Comparison of ENCODE assay signal across 5 cellular contexts in the genomic region with DNA sequence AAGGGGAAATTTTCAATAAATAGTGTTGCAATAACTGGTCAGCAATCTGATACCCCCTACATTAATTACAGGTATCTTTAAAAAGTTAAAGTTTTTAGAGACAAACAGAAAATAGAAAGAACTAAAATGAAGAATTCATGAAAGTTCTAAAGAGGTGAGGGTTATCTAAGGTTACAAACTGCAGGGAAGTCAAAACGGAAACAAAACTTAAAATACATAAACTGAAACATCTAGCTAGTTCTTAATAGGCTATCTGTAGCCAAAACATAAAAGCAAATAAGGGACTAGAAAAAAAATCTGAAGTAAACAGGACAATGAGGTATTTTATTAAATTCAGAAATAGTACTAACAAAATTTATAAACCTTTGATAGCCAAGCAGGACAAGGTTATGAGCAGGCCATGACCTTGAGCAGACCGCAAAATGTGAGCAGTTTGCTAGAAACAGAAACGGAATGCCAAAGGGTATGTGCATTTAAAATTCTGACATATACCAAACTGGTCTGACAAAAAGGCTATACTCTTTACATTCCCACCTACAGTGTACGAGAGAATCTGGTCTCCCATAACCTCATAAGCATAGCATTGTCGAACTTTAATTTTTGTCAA. TPM values are rescaled to one million over a fixed set of nuclear protein-coding genes. Genes with fewer than 3 reads are reported as not detected.
"Had no signal": no experiment of that assay in that cellular context is flagged by ENCODE, and none has a peak within 500 bp of the region (broad histone marks: within the 10 kb centered on the region; RNA-seq: fewer than 3 reads in every experiment).

No MANE protein-coding gene starts in this region.

RNA-seq across cellular contexts. Expression of gene SRRM3, which starts 56.9 kb away (rescaled TPM):
- total RNA-seq: activated CD4-positive, alpha-beta memory T cell treated with anti-CD3 and anti-CD28 coated beads, Interleukin-2, amount 10 ng/mL, durations not matched to agents 7 days and 5 days; activated naive CD4-positive, alpha-beta T cell treated with anti-CD3 and anti-CD28 coated beads, Interleukin-2, amount 50 U/mL, for 72 hours; OCI-LY7; T-cell; T-helper 17 cell had no signal
